In the genomic region with DNA sequence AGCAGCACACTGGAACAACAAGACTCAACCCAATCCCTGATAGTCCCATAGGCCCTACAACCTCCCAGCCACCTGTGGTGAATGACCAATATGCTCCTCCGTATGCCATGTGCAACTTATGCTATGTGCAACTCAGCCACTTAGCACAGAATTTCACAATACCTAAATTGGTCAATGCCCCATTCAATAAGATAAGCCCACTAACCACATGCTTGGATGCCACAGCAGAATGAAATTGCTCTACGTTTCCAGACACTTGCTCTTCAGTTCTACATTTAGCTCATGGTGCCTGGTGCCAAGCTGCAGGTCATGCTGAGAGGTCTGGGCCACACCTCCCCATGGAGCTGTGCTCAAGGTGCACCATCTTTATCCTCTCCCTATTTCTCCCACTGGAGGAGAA, we compare ENCODE assay signal across 31 cellular contexts.
A peak's percentile ranks its signal among the peaks of the same experiment; 100 is the strongest.
DNase-seq lines count a peak whose midpoint lies in the region; ATAC-seq, FAIRE-seq and TF ChIP-seq lines count a peak whose summit lies in the region.
"Had no signal": no experiment of that assay in that cellular context is flagged by ENCODE, and none has a peak within 500 bp of the region (broad histone marks: within the 10 kb centered on the region; RNA-seq: fewer than 3 reads in every experiment).

No MANE protein-coding gene starts in this region.

- no peak overlapping the region for H3K9ac ChIP-seq in K562 (ENCODE audit: insufficient read depth in 1 of 2, low read depth in 2 of 2, low read length in 2 of 2)
- H3K9ac ChIP-seq: GM23248 had no signal

- H3K9me3 ChIP-seq in K562 (replicated peaks; ENCODE audit: control insufficient read depth, insufficient read depth, low read depth, low read length) = no peaks in the 10 kb centered on the region
- H3K9me3 ChIP-seq: Caco-2, mucosa of descending colon had no signal

- DNase-seq in SIG-M5 treated with dmso at 0.1 percent for 504 hours (lab: John Stamatoyannopoulos, UW; ENCODE audit: unreplicated experiment) (peak; percentile 8), SIG-M5 (lab: John Stamatoyannopoulos, UW) (no peak), MV-4-11 (lab: John Stamatoyannopoulos, UW) (peak; percentile 93), K562 (ENCODE audit: extremely low read depth in 1 of 4, low spot score in 3 of 4) (no peak), iris pigment epithelial cell (ENCODE audit: low read depth) (peak; percentile 28), posterior vena cava (ENCODE audit: low spot score) (no peak), NCI-H748 (lab: John Stamatoyannopoulos, UW; ENCODE audit: unreplicated experiment) (no peak)
- DNase-seq: activated CD4-positive, alpha-beta T cell treated with anti-CD3 and anti-CD28 coated beads for 36 hours; activated CD8-positive, alpha-beta T cell treated with anti-CD3 and anti-CD28 coated beads, Interleukin-2, amount 10 ng/mL, durations not matched to agents 7 days and 5 days; activated naive CD4-positive, alpha-beta T cell treated with anti-CD3 and anti-CD28 coated beads, Interleukin-2, amount 50 U/mL, for 16 hours; amygdala; C1 segment of cervical spinal cord; Caco-2; DMS79; GM23248; mucosa of descending colon; NCI-H1417; NCI-H2029; NCI-H524; PC-9; SHP77 treated with DMSO at 0.1 percent for 48 hours; stimulated activated CD4-positive, alpha-beta T cell treated with anti-CD3 and anti-CD28 coated beads, Interleukin-2, amount 100 ng/mL, for 24 hours; stimulated activated naive CD8-positive, alpha-beta T cell treated with anti-CD3 and anti-CD28 coated beads, Interleukin-15, Interleukin-2, amounts not matched to agents 100 U/mL and 50 U/mL, for 24 hours; T-helper 9 cell had no signal

- no peaks in the 10 kb centered on the region; a peak in 2 of 5 replicates for H3K4me1 ChIP-seq in K562 (replicated peaks in 1 of 2; ENCODE audit: control insufficient read depth in 2 of 2, insufficient read depth in 2 of 2, low read length in 2 of 2)
- H3K4me1 ChIP-seq: Caco-2 had no signal

- POLR2A ChIA-PET in K562 (lab: Yijun Ruan, JAX) = interaction anchor here (1.4 kb wide), 1 partner anchor 10 kb away, joined by 3 read pairs; no protein-coding TSS in a partner anchor

- no peak for FAIRE-seq in K562 (lab: Jason Lieb, UNC)
- FAIRE-seq: colon, endothelial cell of umbilical vein, G401.6, islet of Langerhans had no signal

- H3K27ac ChIP-seq in K562 (ENCODE audit: extremely low read depth, low read depth, low read length) = no peak overlapping the region
- H3K27ac ChIP-seq: 22Rv1, GM23248, PC-9, VCaP had no signal

- no peak overlapping the region for H2AFZ ChIP-seq in K562 (ENCODE audit: low read depth, low read length)
- H2AFZ ChIP-seq: GM23248, PC-9 had no signal

- no peaks in the 10 kb centered on the region for H3K36me3 ChIP-seq in K562 (ENCODE audit: control insufficient read depth, insufficient read depth, low read length)

- intact Hi-C loops in K562 (cut with micrococcal nuclease) (no loop called here), posterior vena cava (cut with DNase I) (no loop called here)

- CTCF ChIA-PET in K562 (lab: Yijun Ruan, JAX; ENCODE audit: low intra/inter-chr PET ratio) = no interaction called here

- no peak for ATAC-seq in K562
- no peak for ATAC-seq in GM18907 (IDR thresholded peaks at IDR 0.05; ENCODE audit: unreplicated experiment)
- ATAC-seq: activated CD4-positive, alpha-beta T cell treated with anti-CD3 and anti-CD28 coated beads for 36 hours; activated CD8-positive, alpha-beta T cell treated with anti-CD3 and anti-CD28 coated beads, Interleukin-2, amount 10 ng/mL, durations not matched to agents 7 days and 5 days; mucosa of descending colon; stimulated activated naive CD8-positive, alpha-beta T cell treated with anti-CD3 and anti-CD28 coated beads, Interleukin-15, Interleukin-2, amounts not matched to agents 100 U/mL and 50 U/mL, for 24 hours had no signal

- no peak overlapping the region for H3K4me2 ChIP-seq in K562 (ENCODE audit: insufficient read depth, low read length)
- H3K4me2 ChIP-seq: PC-9 had no signal

- no peaks in the 10 kb centered on the region for H3K79me2 ChIP-seq in K562 (ENCODE audit: control insufficient read depth, insufficient read depth, low read length)

- H3K4me3 ChIP-seq in K562 = no peak overlapping the region
- H3K4me3 ChIP-seq: GM23248, mucosa of descending colon, PC-9 had no signal

- no peaks in the 10 kb centered on the region for H3K9me1 ChIP-seq in K562 (ENCODE audit: control insufficient read depth, insufficient read depth, low read length)

- TF ChIP-seq RAD21 in K562 (CRISPR knock-in tag; conservative IDR thresholded peaks at IDR 0.05 in 1 of 2, IDR thresholded peaks at IDR 0.05 in 1 of 2) = no peak

- no peak for TF ChIP-seq CTCF in K562 (IDR thresholded peaks at IDR 0.05 in 2 of 3, conservative IDR thresholded peaks at IDR 0.05 in 1 of 3; ENCODE audit: insufficient read depth in 2 of 3, low read depth in 1 of 3, low read length in 3 of 3)

- WGBS in K562 (ENCODE audit: insufficient coverage, low coverage, missing lambda C conversion rate) = 34% methylated on average over 2 of the region's 2 CpGs

- no TSS peak for BruUV-seq in K562 (replicated peaks; lab: Mats Ljungman, UMichigan)

- H4K20me1 ChIP-seq in K562 (replicated peaks; ENCODE audit: control insufficient read depth, insufficient read depth, low read length) = no peaks in the 10 kb centered on the region

- no peak for TF ChIP-seq POLR2A in K562 (conservative IDR thresholded peaks at IDR 0.05)

- in situ Hi-C loops in K562 (cut with MboI) = no loop called here

- H3K27me3 ChIP-seq in K562 (ENCODE audit: control insufficient read depth in 2 of 2, insufficient read depth in 2 of 2, low read length in 2 of 2) = no peaks in the 10 kb centered on the region

- no peak for TF ChIP-seq EP300 in K562 (IDR thresholded peaks at IDR 0.05; ENCODE audit: low read length)

TF ChIP-seq in K562, 482 proteins besides CTCF, POLR2A, EP300 and RAD21:
- TF ChIP-seq, protein P1, sequence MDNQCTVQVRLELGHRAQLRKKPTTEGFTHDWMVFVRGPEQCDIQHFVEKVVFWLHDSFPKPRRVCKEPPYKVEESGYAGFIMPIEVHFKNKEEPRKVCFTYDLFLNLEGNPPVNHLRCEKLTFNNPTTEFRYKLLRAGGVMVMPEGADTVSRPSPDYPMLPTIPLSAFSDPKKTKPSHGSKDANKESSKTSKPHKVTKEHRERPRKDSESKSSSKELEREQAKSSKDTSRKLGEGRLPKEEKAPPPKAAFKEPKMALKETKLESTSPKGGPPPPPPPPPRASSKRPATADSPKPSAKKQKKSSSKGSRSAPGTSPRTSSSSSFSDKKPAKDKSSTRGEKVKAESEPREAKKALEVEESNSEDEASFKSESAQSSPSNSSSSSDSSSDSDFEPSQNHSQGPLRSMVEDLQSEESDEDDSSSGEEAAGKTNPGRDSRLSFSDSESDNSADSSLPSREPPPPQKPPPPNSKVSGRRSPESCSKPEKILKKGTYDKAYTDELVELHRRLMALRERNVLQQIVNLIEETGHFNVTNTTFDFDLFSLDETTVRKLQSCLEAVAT (IDR thresholded peaks at IDR 0.05) = no peak
- no peak for TF ChIP-seq ZNF584 (CRISPR knock-in tag; IDR thresholded peaks at IDR 0.05; ENCODE audit: low read depth)
- TF ChIP-seq CEBPB (tag; IDR thresholded peaks at IDR 0.05) = peak; percentile 69
- no peak for TF ChIP-seq ZNF785 (CRISPR knock-in tag; IDR thresholded peaks at IDR 0.05)

Comparison
In these comparisons a context has a peak if more than half of its experiments do, and no peak if none do; other contexts are left out.
1. DNase-seq: peak in SIG-M5 treated with dmso at 0.1 percent for 504 hours (single experiment), MV-4-11 (single experiment) and iris pigment epithelial cell (single experiment); none in SIG-M5 (single experiment), K562 (0 of 4), posterior vena cava (single experiment) and NCI-H748 (single experiment).